ENCODE assay signal across 8 cellular contexts in the genomic region with DNA sequence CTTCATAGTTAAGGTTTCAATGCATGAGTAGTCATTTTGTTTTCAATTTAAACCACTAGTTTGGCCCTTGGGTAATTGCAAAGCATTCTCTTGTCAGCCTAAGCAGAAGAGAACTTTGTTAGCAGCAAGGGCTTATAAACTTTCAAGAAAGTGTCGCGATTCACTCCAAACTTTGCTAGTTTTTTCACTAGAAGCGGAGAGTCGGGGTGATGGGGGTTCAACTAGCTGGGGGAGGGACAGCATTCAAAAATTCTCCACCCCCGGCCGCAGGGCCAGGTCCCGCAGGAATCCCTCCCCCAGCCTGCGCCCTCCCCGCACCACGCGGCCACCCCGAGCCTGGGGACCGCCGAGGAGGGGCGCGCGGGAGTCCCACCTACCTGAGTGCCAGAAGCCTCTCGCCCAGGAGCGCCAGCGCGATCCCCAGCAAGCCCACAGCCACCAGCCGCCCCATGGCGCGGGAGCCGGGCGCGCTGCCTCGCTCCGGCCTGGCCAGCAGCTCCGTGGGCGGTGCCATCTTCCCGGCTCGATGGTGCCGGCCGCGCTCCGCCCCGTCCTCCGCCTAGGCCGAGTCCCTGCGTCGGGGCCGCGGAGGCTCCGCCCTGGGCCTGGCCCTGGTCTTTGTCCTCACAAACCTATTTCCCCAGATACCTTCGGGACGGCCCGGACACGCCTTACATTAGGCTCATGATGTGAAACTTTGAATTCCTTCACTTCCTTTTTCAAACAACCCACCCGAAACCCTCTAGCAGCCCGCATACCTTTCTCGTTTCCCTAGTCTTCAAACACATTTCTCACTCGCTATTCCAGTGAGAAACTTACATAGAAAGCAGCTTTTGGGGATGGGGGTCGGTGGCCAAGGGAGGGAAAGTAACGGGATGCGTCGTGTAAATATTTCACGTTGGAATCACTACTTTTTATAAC. TPM values are rescaled to one million over a fixed set of nuclear protein-coding genes. Genes with fewer than 3 reads are reported as not detected.
DNase-seq lines count a peak whose midpoint lies in the region; ATAC-seq, FAIRE-seq and TF ChIP-seq lines count a peak whose summit lies in the region.

A gene (minus strand): TSS at position 528 of the 921 bp plus-strand sequence. CDS start 77 bp downstream, at position 451.

- H3K27me3 Mint-ChIP-seq in activated naive CD4-positive, alpha-beta T cell treated with anti-CD3 and anti-CD28 coated beads for 36 hours (ENCODE audit: low read depth), result peaks cover 7% of the 10 kb centered on the region
- no peaks in the 10 kb centered on the region for H3K27me3 Mint-ChIP-seq in nephron (ENCODE audit: low read depth)

- H3K27ac ChIP-seq in foreskin keratinocyte (peak within 1 kb of the TSS; percentile 42), temporal lobe (ENCODE audit: low read depth, low read length) (peak within 1 kb of the TSS; percentile 90)

- peaks cover 6% of the 10 kb centered on the region for H3K4me1 Mint-ChIP-seq in activated naive CD4-positive, alpha-beta T cell treated with anti-CD3 and anti-CD28 coated beads for 36 hours (ENCODE audit: low read depth)
- peaks cover 23% of the 10 kb centered on the region for H3K4me1 Mint-ChIP-seq in nephron

- intact Hi-C loops in activated naive CD4-positive, alpha-beta T cell treated with anti-CD3 and anti-CD28 coated beads for 36 hours (cut with micrococcal nuclease), result loop anchor here (5.0 kb wide), 1 partner anchor 922 kb away; no protein-coding TSS in a partner anchor

- no peaks in the 10 kb centered on the region for H3K9me3 Mint-ChIP-seq in activated naive CD4-positive, alpha-beta T cell treated with anti-CD3 and anti-CD28 coated beads for 36 hours
- H3K9me3 Mint-ChIP-seq in nephron, result no peaks in the 10 kb centered on the region

- peak within 1 kb of the TSS; percentile 69 for H3K4me3 Mint-ChIP-seq in activated naive CD4-positive, alpha-beta T cell treated with anti-CD3 and anti-CD28 coated beads for 36 hours
- peak within 1 kb of the TSS; percentile 82 to 95 (median 93) for H3K4me3 Mint-ChIP-seq in nephron

- no peaks in the 10 kb centered on the region for H3K4me1 ChIP-seq in foreskin keratinocyte

- TF ChIP-seq CTCF in foreskin keratinocyte (conservative IDR thresholded peaks at IDR 0.05) (no peak), nephron (IDR thresholded peaks at IDR 0.05; ENCODE audit: unreplicated experiment in 3 of 3) (no peak)

- peak; percentile 97 for ATAC-seq in GM21515 (IDR thresholded peaks at IDR 0.05; ENCODE audit: unreplicated experiment)
- peak; percentile 99 for ATAC-seq in foreskin keratinocyte

- H3K36me3 Mint-ChIP-seq in activated naive CD4-positive, alpha-beta T cell treated with anti-CD3 and anti-CD28 coated beads for 36 hours (ENCODE audit: low read depth), result no peaks in the 10 kb centered on the region
- H3K36me3 Mint-ChIP-seq in nephron (ENCODE audit: low read depth), result peaks cover 27% of the 10 kb centered on the region

- no peak within 1 kb of the TSS for H3K27ac Mint-ChIP-seq in activated naive CD4-positive, alpha-beta T cell treated with anti-CD3 and anti-CD28 coated beads for 36 hours
- H3K27ac Mint-ChIP-seq in nephron, result peak within 1 kb of the TSS; percentile 98 to 100 (median 99)

- no peak for FAIRE-seq in HTR-8/SVneo (lab: Jason Lieb, UNC)

- DNase-seq in DMS53 (lab: John Stamatoyannopoulos, UW) (peak; percentile 95), HTR-8/SVneo (ENCODE audit: insufficient read length, low spot score) (peak; percentile 64), RKO (ENCODE audit: low spot score) (peak; percentile 88), foreskin keratinocyte (peak; percentile 51 to 74)
- DNase-seq in activated naive CD4-positive, alpha-beta T cell treated with anti-CD3 and anti-CD28 coated beads for 36 hours, result peak; percentile 38

- no peaks in the 10 kb centered on the region for H3K27me3 ChIP-seq in foreskin keratinocyte

- CTCF ChIA-PET in activated naive CD4-positive, alpha-beta T cell treated with anti-CD3 and anti-CD28 coated beads for 36 hours (lab: Charles Lee), result interaction anchor here (0.6 kb wide), 1 partner anchor 931 kb away, joined by 3 read pairs; no protein-coding TSS in a partner anchor

RNA-seq across cellular contexts. Expression of the gene that starts here (rescaled TPM):
- 1 to 10 TPM; 3.8 to 3.9 TPM for total RNA-seq in activated naive CD4-positive, alpha-beta T cell treated with anti-CD3 and anti-CD28 coated beads for 36 hours
- 48.8 and 57.5 TPM in 2 replicates for total RNA-seq in foreskin keratinocyte
- polyA plus RNA-seq in foreskin keratinocyte, result 42.0 and 44.6 TPM in 2 replicates
- total RNA-seq in temporal lobe, result 71.1 TPM

Comparison
In these comparisons a context has a peak if more than half of its experiments do, and no peak if none do; other contexts are left out.
1. Peak in every context shown above with its lines: DNase-seq, ATAC-seq and H3K27ac ChIP-seq.
2. RNA of the gene that starts here (total RNA-seq): 71.1 TPM in temporal lobe (single experiment) and 48.8 to 57.5 TPM in foreskin keratinocyte; 3.8 to 3.9 TPM in activated naive CD4-positive, alpha-beta T cell treated with anti-CD3 and anti-CD28 coated beads for 36 hours; every median in the first group is over 10 times any median in the second.
3. DNase-seq: peak in every context shown above with its lines; median percentile 95 in DMS53; 88 in RKO; 64 in HTR-8/SVneo; 62 in foreskin keratinocyte; 38 in activated naive CD4-positive, alpha-beta T cell treated with anti-CD3 and anti-CD28 coated beads for 36 hours.